In genomic region chr6:24339932-24340331, GRCh38 we compare ENCODE assay signal across 28 cellular contexts. TPM values are rescaled to one million over a fixed set of nuclear protein-coding genes. Genes with fewer than 3 reads are reported as not detected.
"Had no signal": no experiment of that assay in that cellular context is flagged by ENCODE, and none has a peak within 500 bp of the region (broad histone marks: within the 10 kb centered on the region; RNA-seq: fewer than 3 reads in every experiment).

No MANE protein-coding gene starts in this region.

- H3K9me3 ChIP-seq: colonic mucosa, gastroesophageal sphincter had no signal

- FAIRE-seq: endometrium, endothelial cell of umbilical vein had no signal

- H3K4me1 ChIP-seq: ascending aorta, colonic mucosa, esophagus muscularis mucosa, gastroesophageal sphincter, heart right ventricle had no signal

- H3K4me3 ChIP-seq: ascending aorta, colonic mucosa, esophagus muscularis mucosa, gastroesophageal sphincter, heart right ventricle had no signal

- H3K27ac ChIP-seq: ascending aorta, colonic mucosa, esophagus muscularis mucosa, gastroesophageal sphincter, heart right ventricle had no signal

- DNase-seq: activated CD4-positive, alpha-beta memory T cell treated with anti-CD3 and anti-CD28 coated beads, Interleukin-2, amount 10 ng/mL, durations not matched to agents 7 days and 5 days; activated CD4-positive, alpha-beta T cell treated with anti-CD3 and anti-CD28 coated beads for 1 hour; activated CD4-positive, alpha-beta T cell treated with anti-CD3 and anti-CD28 coated beads for 4 hours; activated CD4-positive, alpha-beta T cell treated with anti-CD3 and anti-CD28 coated beads, Interleukin-2, amount 10 ng/mL, durations not matched to agents 7 days and 5 days; activated CD4-positive, alpha-beta T cell treated with anti-CD3 and anti-CD28 coated beads, Interleukin-2, amount 50 U/mL, for 4 hours; activated CD8-positive, alpha-beta memory T cell treated with anti-CD3 and anti-CD28 coated beads, Interleukin-2, amount 50 U/mL, for 48 hours; activated gamma-delta T cell; activated naive CD4-positive, alpha-beta T cell; activated naive CD4-positive, alpha-beta T cell treated with anti-CD3 and anti-CD28 coated beads, Interleukin-2, amount 10 ng/mL, durations not matched to agents 7 days and 5 days; activated naive CD8-positive, alpha-beta T cell treated with anti-CD3 and anti-CD28 coated beads, Interleukin-2, amount 10 ng/mL, durations not matched to agents 7 days and 5 days; activated T-cell treated with anti-CD3 and anti-CD28 coated beads for 4 hours; activated T-cell treated with anti-CD3 and anti-CD28 coated beads, Interleukin-2, amount 50 U/mL, for 24 hours; activated T-cell treated with anti-CD3 and anti-CD28 coated beads, Interleukin-2, amount 50 U/mL, for 72 hours; caudate nucleus; cerebellar nuclear complex; colonic mucosa; effector CD8-positive, alpha-beta T cell; erythroblast; foreskin melanocyte; heart right ventricle; T-helper 2 cell had no signal

- H3K36me3 ChIP-seq: ascending aorta, colonic mucosa, esophagus muscularis mucosa, gastroesophageal sphincter, heart right ventricle had no signal

- ATAC-seq: activated naive CD4-positive, alpha-beta T cell treated with anti-CD3 and anti-CD28 coated beads, Interleukin-2, amount 50 U/mL, for 72 hours; activated T-cell treated with anti-CD3 and anti-CD28 coated beads, Interleukin-2, amount 50 U/mL, for 72 hours; gastroesophageal sphincter; heart right ventricle; WTC11 had no signal

- H3K27me3 ChIP-seq: ascending aorta, colonic mucosa, esophagus muscularis mucosa, gastroesophageal sphincter had no signal

RNA-seq across cellular contexts. Expression of gene DCDC2, which starts 17.9 kb away (rescaled TPM):
- polyA plus RNA-seq: endothelial cell of umbilical vein, heart right ventricle had no signal
